ENCODE assay signal across 8 cellular contexts in genomic region chr19:2545416-2546127, GRCh38.
DNase-seq lines count a peak whose midpoint lies in the region; ATAC-seq, FAIRE-seq and TF ChIP-seq lines count a peak whose summit lies in the region.
"Not testable (repeated sequence)": the region's sequence is repeated elsewhere in the genome, so short reads cannot be mapped to it uniquely, and the experiment has no call there.

No MANE protein-coding gene starts in this region.

- peak overlapping the region in 2 of 3 donors; percentile 25 to 26 for H3K27ac Mint-ChIP-seq in CD4-positive, CD25-positive, alpha-beta regulatory T cell
- peak overlapping the region; percentile 85 for H3K27ac Mint-ChIP-seq in MCF 10A (ENCODE audit: low read depth, unreplicated experiment)

- not testable (repeated sequence) for H3K79me2 ChIP-seq in HepG2 (ENCODE audit: insufficient read depth, low read length); neural cell (replicated peaks; ENCODE audit: insufficient read depth, low read length)

- H3K36me3 ChIP-seq in CD4-positive, CD25-positive, alpha-beta regulatory T cell (ENCODE audit: control insufficient read depth, insufficient read depth, low read length); esophagus squamous epithelium; HepG2 (replicated peaks in 1 of 2; ENCODE audit: control insufficient read depth in 1 of 2, insufficient read depth in 2 of 2, low read length in 2 of 2); neural cell (ENCODE audit: insufficient read depth, low read length); small intestine (ENCODE audit: control insufficient read depth in 2 of 2, insufficient read depth in 2 of 2, low read length in 2 of 2); transverse colon: not testable (repeated sequence)

- CTCF ChIA-PET in RWPE1 (lab: Yijun Ruan, JAX); HepG2 (lab: Yijun Ruan, JAX; ENCODE audit: low intra/inter-chr PET ratio, low total read pairs): not testable (repeated sequence)
- CTCF ChIA-PET in MCF 10A (lab: Yijun Ruan, JAX): interaction anchor here (0.6 to 5.7 kb wide), 4 partner anchors 33 to 92 kb away, joined by 4 to 62 read pairs (median 16); partner anchors contain the start of gene GADD45B

- peak overlapping the region; percentile 98 for H3K4me2 ChIP-seq in HepG2 (ENCODE audit: low read depth, low read length)
- not testable (repeated sequence) for H3K4me2 ChIP-seq in neural cell (ENCODE audit: low read length)

- H3F3A ChIP-seq in neural cell (ENCODE audit: insufficient read depth, low read length, poor library complexity, severe bottlenecking): not testable (repeated sequence)

- DNase-seq in CD4-positive, CD25-positive, alpha-beta regulatory T cell; RWPE1 (ENCODE audit: low spot score); MCF 10A (ENCODE audit: unreplicated experiment); esophagus squamous epithelium (lab: John Stamatoyannopoulos, UW); HepG2 (ENCODE audit: low spot score); small intestine; transverse colon: not testable (repeated sequence)

- not testable (repeated sequence) for H3K4me3 Mint-ChIP-seq in CD4-positive, CD25-positive, alpha-beta regulatory T cell; MCF 10A (ENCODE audit: unreplicated experiment)

- BruUV-seq in MCF 10A (replicated peaks; lab: Mats Ljungman, UMichigan); HepG2 (replicated peaks; lab: Mats Ljungman, UMichigan): not testable (repeated sequence)

- ATAC-seq in CD4-positive, CD25-positive, alpha-beta regulatory T cell (ENCODE audit: low read depth in 2 of 2); HepG2: not testable (repeated sequence)

- not testable (repeated sequence) for H2AFZ ChIP-seq in HepG2 (ENCODE audit: low read length); neural cell (ENCODE audit: low read depth, low read length)

- H3K9me3 Mint-ChIP-seq in CD4-positive, CD25-positive, alpha-beta regulatory T cell; MCF 10A (ENCODE audit: unreplicated experiment): not testable (repeated sequence)

- not testable (repeated sequence) for H3K27ac ChIP-seq in CD4-positive, CD25-positive, alpha-beta regulatory T cell (ENCODE audit: insufficient read depth, low read length, poor library complexity, severe bottlenecking)
- H3K27ac ChIP-seq in RWPE1 (peak overlapping the region; percentile 99), esophagus squamous epithelium (peak overlapping the region; percentile 84 to 91 (median 90)), HepG2 (ENCODE audit: extremely low read length, insufficient read depth, low read length) (peak overlapping the region; percentile 100), neural cell (ENCODE audit: low read length) (peak overlapping the region; percentile 69), small intestine (ENCODE audit: low read depth in 1 of 2, low read length in 1 of 2) (peak overlapping the region; percentile 14 to 92), transverse colon (peak overlapping the region; percentile 89 to 93 (median 90))

- peaks cover 0 to 14% (median 7%) of the 10 kb centered on the region in 4 donors for H3K4me1 Mint-ChIP-seq in CD4-positive, CD25-positive, alpha-beta regulatory T cell
- H3K4me1 Mint-ChIP-seq in MCF 10A (ENCODE audit: insufficient read depth, unreplicated experiment): peaks cover 20% of the 10 kb centered on the region

- H3K9ac ChIP-seq in HepG2 (ENCODE audit: insufficient read depth, low read depth, low read length) (peak overlapping the region; percentile 86), neural cell (ENCODE audit: low read length) (peak overlapping the region; percentile 66)

- H4K20me1 ChIP-seq in HepG2 (ENCODE audit: insufficient read depth, low read length); neural cell (ENCODE audit: insufficient read depth): not testable (repeated sequence)

- H3K9me3 ChIP-seq in CD4-positive, CD25-positive, alpha-beta regulatory T cell (ENCODE audit: control insufficient read depth in 2 of 2, low read length in 2 of 2); esophagus squamous epithelium; HepG2 (ENCODE audit: low read length); neural cell (ENCODE audit: low read length); small intestine (ENCODE audit: control insufficient read depth, low read depth); transverse colon: not testable (repeated sequence)

- not testable (repeated sequence) for H3K4me3 ChIP-seq in CD4-positive, CD25-positive, alpha-beta regulatory T cell (ENCODE audit: low read depth, low read length); esophagus squamous epithelium; neural cell (ENCODE audit: low read length); small intestine (ENCODE audit: low read depth in 1 of 2, low read length in 2 of 2); transverse colon
- H3K4me3 ChIP-seq in HepG2 (replicated peaks in 1 of 3; ENCODE audit: insufficient read depth in 1 of 3, low read depth in 2 of 3, low read length in 3 of 3): peak overlapping the region; percentile 34 to 72 (median 44); a peak in 5 of 6 replicates

- not testable (repeated sequence) for TF ChIP-seq POLR2A in esophagus squamous epithelium (IDR thresholded peaks at IDR 0.05); HepG2 (IDR thresholded peaks at IDR 0.05; ENCODE audit: insufficient read depth in 1 of 2, low read depth in 2 of 2, low read length in 2 of 2); transverse colon (IDR thresholded peaks at IDR 0.05)

- WGBS in esophagus squamous epithelium, 2 donors: 83 to 87% methylated on average over 15 to 17 of the region's 20 CpGs
- WGBS in HepG2 (ENCODE audit: low lambda C conversion rate): 38% methylated on average over 20 of the region's 20 CpGs
- 84 to 92% (median 90%) methylated on average over 20 of the region's 20 CpGs for WGBS in small intestine, 3 donors
- 86 to 94% methylated on average over 6 to 20 of the region's 20 CpGs for WGBS in transverse colon (ENCODE audit: low coverage in 1 of 2), 2 donors

- not testable (repeated sequence) for TF ChIP-seq EP300 in HepG2 (IDR thresholded peaks at IDR 0.05; ENCODE audit: low read depth in 2 of 2, low read length in 2 of 2); HepG2 (CRISPR knock-in tag; IDR thresholded peaks at IDR 0.05; ENCODE audit: borderline replicate concordance); neural cell (conservative IDR thresholded peaks at IDR 0.05; ENCODE audit: poor library complexity, severe bottlenecking); transverse colon (IDR thresholded peaks at IDR 0.05; ENCODE audit: low read depth)

- peaks cover 15% of the 10 kb centered on the region for H3K4me1 ChIP-seq in CD4-positive, CD25-positive, alpha-beta regulatory T cell (ENCODE audit: control insufficient read depth, insufficient read depth, low read length, poor library complexity, severe bottlenecking)
- peaks cover 54 to 86% (median 66%) of the 10 kb centered on the region in 3 donors for H3K4me1 ChIP-seq in esophagus squamous epithelium
- H3K4me1 ChIP-seq in HepG2 (ENCODE audit: insufficient read depth, low read length): peaks cover 83% of the 10 kb centered on the region
- H3K4me1 ChIP-seq in small intestine (ENCODE audit: control insufficient read depth in 2 of 2, insufficient read depth in 1 of 2, low read depth in 1 of 2, low read length in 1 of 2): not testable (repeated sequence)
- peaks cover 47 to 78% (median 60%) of the 10 kb centered on the region in 4 donors for H3K4me1 ChIP-seq in transverse colon

- H3K27me3 ChIP-seq in CD4-positive, CD25-positive, alpha-beta regulatory T cell (ENCODE audit: control insufficient read depth, insufficient read depth, low read length); esophagus squamous epithelium; HepG2 (ENCODE audit: control insufficient read depth in 1 of 2, insufficient read depth in 2 of 2, low read length in 2 of 2); neural cell (ENCODE audit: insufficient read depth, low read depth, low read length); small intestine (ENCODE audit: control insufficient read depth in 2 of 2, insufficient read depth in 2 of 2, low read length in 2 of 2); transverse colon: not testable (repeated sequence)

- TF ChIP-seq RAD21 in HepG2 (CRISPR knock-in tag; IDR thresholded peaks at IDR 0.05); neural cell (conservative IDR thresholded peaks at IDR 0.05): not testable (repeated sequence)

- not testable (repeated sequence) for H3K9me2 ChIP-seq in neural cell (ENCODE audit: insufficient read depth, low read length)

- POLR2A ChIA-PET in RWPE1 (lab: Yijun Ruan, JAX; ENCODE audit: low non-redundant PET): not testable (repeated sequence)
- POLR2A ChIA-PET in MCF 10A (lab: Yijun Ruan, JAX): interaction anchor here (0.6 to 6.8 kb wide), 4 partner anchors 54 to 82 kb away, joined by 3 to 190 read pairs (median 5); partner anchors contain the start of gene GADD45B
- POLR2A ChIA-PET in HepG2 (lab: Yijun Ruan, JAX): interaction anchor here (0.7 to 7.9 kb wide), 11 partner anchors 11 to 118 kb away, joined by 3 to 199 read pairs (median 8); partner anchors contain the start of genes GADD45B, LMNB2 and TIMM13

- not testable (repeated sequence) for H3K36me3 Mint-ChIP-seq in CD4-positive, CD25-positive, alpha-beta regulatory T cell; MCF 10A (ENCODE audit: insufficient read depth, unreplicated experiment)

- not testable (repeated sequence) for H3K27me3 Mint-ChIP-seq in CD4-positive, CD25-positive, alpha-beta regulatory T cell; MCF 10A (ENCODE audit: insufficient read depth, unreplicated experiment)

- TF ChIP-seq CTCF in RWPE1 (conservative IDR thresholded peaks at IDR 0.05; ENCODE audit: low read depth); MCF 10A (IDR thresholded peaks at IDR 0.05; ENCODE audit: unreplicated experiment); esophagus squamous epithelium (IDR thresholded peaks at IDR 0.05); HepG2 (CRISPR knock-in tag; IDR thresholded peaks at IDR 0.05); neural cell (IDR thresholded peaks at IDR 0.05; ENCODE audit: poor library complexity, severe bottlenecking); transverse colon (IDR thresholded peaks at IDR 0.05): not testable (repeated sequence)

- in situ Hi-C loops in HepG2 (cut with HindIII; ENCODE audit: extremely low pct_ligation_motif_present, low pct_unique_long_range_greater_than_20kb): not testable (repeated sequence)
- in situ Hi-C loops in transverse colon (cut with MboI; ENCODE audit: low pct_ligation_motif_present in 1 of 4, low pct_unique_long_range_greater_than_20kb in 1 of 4, low sequenced_read_pairs in 3 of 4): loop anchor here in 1 of 4 donors (10.0 kb wide), 1 partner anchor 51 kb away; no protein-coding TSS in a partner anchor

- not testable (repeated sequence) for FAIRE-seq in HepG2 (lab: Jason Lieb, UNC); small intestine (lab: Jason Lieb, UNC)

- intact Hi-C loops in MCF 10A (cut with micrococcal nuclease): not testable (repeated sequence)
- intact Hi-C loops in esophagus squamous epithelium (cut with DNase I) (loop anchor here (10.0 kb wide), 1 partner anchor 59 kb away; no protein-coding TSS in a partner anchor), HepG2 (cut with micrococcal nuclease; ENCODE audit: unreplicated experiment) (loop anchor here (2.0 kb wide), 1 partner anchor 51 kb away; no protein-coding TSS in a partner anchor), transverse colon (cut with DNase I; ENCODE audit: low total_unique reads) (loop anchor here (2.0 to 10.0 kb wide), 2 partner anchors 59 to 69 kb away; partner anchors contain the start of gene GADD45B)
